ENCODE assay signal across 1 cellular context in the genomic region with DNA sequence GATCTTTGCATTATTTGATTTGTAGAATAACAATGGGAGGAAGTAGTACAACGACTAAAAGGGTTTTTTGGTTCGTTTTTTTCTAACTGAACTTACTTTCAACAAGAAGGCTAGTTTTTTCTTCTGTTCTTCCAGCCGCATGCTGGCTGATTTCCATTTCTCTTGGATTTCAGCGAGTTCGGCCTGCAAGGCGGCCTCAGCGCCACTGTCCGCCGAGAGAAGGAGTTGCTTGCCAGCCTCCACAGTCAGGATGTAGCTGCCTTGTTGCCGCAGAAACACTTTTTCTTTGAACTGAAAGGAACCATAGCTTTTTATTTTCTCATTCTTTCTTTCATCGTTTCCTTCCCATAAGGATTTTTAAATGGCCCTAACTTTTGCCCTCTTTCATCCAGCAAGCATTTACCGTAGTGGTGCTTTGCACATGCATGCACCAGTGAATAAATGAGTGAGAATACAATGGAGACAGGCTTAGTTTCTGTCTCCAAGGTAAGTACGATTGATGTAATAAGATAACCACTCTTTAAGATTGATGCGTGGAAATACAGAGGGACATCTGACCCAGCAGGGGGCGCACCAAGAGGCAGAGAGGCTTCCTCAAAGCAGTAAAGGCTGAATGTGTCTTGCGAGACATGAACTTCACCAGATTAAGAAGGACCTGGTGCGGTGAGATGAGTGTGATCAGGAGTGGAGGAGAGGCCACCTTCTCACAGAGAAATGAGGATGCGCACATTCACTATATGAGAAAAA.
TF ChIP-seq lines count a peak whose summit lies in the region.

No MANE protein-coding gene starts in this region.

TF ChIP-seq in GM23338, 12 proteins besides CTCF, POLR2A, EP300 and RAD21 (continued from another document):
- TF ChIP-seq, protein P1, sequence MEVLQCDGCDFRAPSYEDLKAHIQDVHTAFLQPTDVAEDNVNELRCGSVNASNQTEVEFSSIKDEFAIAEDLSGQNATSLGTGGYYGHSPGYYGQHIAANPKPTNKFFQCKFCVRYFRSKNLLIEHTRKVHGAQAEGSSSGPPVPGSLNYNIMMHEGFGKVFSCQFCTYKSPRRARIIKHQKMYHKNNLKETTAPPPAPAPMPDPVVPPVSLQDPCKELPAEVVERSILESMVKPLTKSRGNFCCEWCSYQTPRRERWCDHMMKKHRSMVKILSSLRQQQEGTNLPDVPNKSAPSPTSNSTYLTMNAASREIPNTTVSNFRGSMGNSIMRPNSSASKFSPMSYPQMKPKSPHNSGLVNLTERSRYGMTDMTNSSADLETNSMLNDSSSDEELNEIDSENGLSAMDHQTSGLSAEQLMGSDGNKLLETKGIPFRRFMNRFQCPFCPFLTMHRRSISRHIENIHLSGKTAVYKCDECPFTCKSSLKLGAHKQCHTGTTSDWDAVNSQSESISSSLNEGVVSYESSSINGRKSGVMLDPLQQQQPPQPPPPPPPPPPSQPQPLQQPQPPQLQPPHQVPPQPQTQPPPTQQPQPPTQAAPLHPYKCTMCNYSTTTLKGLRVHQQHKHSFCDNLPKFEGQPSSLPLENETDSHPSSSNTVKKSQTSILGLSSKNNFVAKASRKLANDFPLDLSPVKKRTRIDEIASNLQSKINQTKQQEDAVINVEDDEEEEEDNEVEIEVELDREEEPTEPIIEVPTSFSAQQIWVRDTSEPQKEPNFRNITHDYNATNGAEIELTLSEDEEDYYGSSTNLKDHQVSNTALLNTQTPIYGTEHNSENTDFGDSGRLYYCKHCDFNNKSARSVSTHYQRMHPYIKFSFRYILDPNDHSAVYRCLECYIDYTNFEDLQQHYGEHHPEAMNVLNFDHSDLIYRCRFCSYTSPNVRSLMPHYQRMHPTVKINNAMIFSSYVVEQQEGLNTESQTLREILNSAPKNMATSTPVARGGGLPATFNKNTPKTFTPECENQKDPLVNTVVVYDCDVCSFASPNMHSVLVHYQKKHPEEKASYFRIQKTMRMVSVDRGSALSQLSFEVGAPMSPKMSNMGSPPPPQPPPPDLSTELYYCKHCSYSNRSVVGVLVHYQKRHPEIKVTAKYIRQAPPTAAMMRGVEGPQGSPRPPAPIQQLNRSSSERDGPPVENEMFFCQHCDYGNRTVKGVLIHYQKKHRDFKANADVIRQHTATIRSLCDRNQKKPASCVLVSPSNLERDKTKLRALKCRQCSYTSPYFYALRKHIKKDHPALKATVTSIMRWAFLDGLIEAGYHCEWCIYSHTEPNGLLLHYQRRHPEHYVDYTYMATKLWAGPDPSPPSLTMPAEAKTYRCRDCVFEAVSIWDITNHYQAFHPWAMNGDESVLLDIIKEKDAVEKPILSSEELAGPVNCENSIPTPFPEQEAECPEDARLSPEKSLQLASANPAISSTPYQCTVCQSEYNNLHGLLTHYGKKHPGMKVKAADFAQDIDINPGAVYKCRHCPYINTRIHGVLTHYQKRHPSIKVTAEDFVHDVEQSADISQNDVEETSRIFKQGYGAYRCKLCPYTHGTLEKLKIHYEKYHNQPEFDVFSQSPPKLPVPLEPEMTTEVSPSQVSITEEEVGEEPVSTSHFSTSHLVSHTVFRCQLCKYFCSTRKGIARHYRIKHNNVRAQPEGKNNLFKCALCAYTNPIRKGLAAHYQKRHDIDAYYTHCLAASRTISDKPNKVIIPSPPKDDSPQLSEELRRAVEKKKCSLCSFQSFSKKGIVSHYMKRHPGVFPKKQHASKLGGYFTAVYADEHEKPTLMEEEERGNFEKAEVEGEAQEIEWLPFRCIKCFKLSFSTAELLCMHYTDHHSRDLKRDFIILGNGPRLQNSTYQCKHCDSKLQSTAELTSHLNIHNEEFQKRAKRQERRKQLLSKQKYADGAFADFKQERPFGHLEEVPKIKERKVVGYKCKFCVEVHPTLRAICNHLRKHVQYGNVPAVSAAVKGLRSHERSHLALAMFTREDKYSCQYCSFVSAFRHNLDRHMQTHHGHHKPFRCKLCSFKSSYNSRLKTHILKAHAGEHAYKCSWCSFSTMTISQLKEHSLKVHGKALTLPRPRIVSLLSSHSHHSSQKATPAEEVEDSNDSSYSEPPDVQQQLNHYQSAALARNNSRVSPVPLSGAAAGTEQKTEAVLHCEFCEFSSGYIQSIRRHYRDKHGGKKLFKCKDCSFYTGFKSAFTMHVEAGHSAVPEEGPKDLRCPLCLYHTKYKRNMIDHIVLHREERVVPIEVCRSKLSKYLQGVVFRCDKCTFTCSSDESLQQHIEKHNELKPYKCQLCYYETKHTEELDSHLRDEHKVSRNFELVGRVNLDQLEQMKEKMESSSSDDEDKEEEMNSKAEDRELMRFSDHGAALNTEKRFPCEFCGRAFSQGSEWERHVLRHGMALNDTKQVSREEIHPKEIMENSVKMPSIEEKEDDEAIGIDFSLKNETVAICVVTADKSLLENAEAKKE (CRISPR knock-in tag; IDR thresholded peaks at IDR 0.05), result no peak
- no peak for TF ChIP-seq JUNB (IDR thresholded peaks at IDR 0.05; ENCODE audit: unreplicated experiment)
- TF ChIP-seq CREB1 (CRISPR knock-in tag; IDR thresholded peaks at IDR 0.05; ENCODE audit: low read depth), result no peak
- no peak for TF ChIP-seq EZH2phosphoT487 (IDR thresholded peaks at IDR 0.05; ENCODE audit: unreplicated experiment)
- no peak for TF ChIP-seq NANOG (IDR thresholded peaks at IDR 0.05; ENCODE audit: borderline replicate concordance)
- no peak for TF ChIP-seq ETS1 (IDR thresholded peaks at IDR 0.05)
- no peak for TF ChIP-seq STAT1 (IDR thresholded peaks at IDR 0.05; ENCODE audit: unreplicated experiment)
- TF ChIP-seq ZNF114 (CRISPR knock-in tag; IDR thresholded peaks at IDR 0.05), result no peak
- no peak for TF ChIP-seq EZH2 (IDR thresholded peaks at IDR 0.05; ENCODE audit: low read depth, unreplicated experiment)
